12 cellular contexts compared by ENCODE assay signal in genomic region chr1:44707112-44707881, GRCh38. TPM values are rescaled to one million over a fixed set of nuclear protein-coding genes. Genes with fewer than 3 reads are reported as not detected.
DNase-seq lines count a peak whose midpoint lies in the region; ATAC-seq and TF ChIP-seq lines count a peak whose summit lies in the region.
"Had no signal": no experiment of that assay in that cellular context is flagged by ENCODE, and none has a peak within 500 bp of the region (broad histone marks: within the 10 kb centered on the region; RNA-seq: fewer than 3 reads in every experiment).

No MANE protein-coding gene starts in this region.

- H3K36me3 ChIP-seq in hepatocyte (replicated peaks; ENCODE audit: insufficient read depth, low read depth) = no peaks in the 10 kb centered on the region
- H3K36me3 ChIP-seq: ascending aorta had no signal

- ATAC-seq in GM21381 (IDR thresholded peaks at IDR 0.05; ENCODE audit: unreplicated experiment) (no peak), HG03571 (IDR thresholded peaks at IDR 0.05; ENCODE audit: unreplicated experiment) (no peak)

- TF ChIP-seq CTCF in AG04450 (IDR thresholded peaks at IDR 0.05; ENCODE audit: low read depth, low read length) (no peak), HFFc6 (IDR thresholded peaks at IDR 0.05) (no peak), hepatocyte (IDR thresholded peaks at IDR 0.05; ENCODE audit: poor library complexity) (no peak)

- no peaks in the 10 kb centered on the region for H3K9me2 ChIP-seq in hepatocyte (replicated peaks; ENCODE audit: insufficient read depth)

- no peak overlapping the region for H3K4me2 ChIP-seq in hepatocyte

- H4K20me1 ChIP-seq in hepatocyte (ENCODE audit: insufficient read depth, poor library complexity, severe bottlenecking) = no peaks in the 10 kb centered on the region

- H3K9me3 Mint-ChIP-seq in HFFc6 = no peaks in the 10 kb centered on the region
- H3K9me3 Mint-ChIP-seq: CD4-positive, alpha-beta T cell had no signal

- H3K27me3 ChIP-seq in AG04450 (ENCODE audit: control insufficient read depth, insufficient read depth, low read length) (no peaks in the 10 kb centered on the region), hepatocyte (no peaks in the 10 kb centered on the region)
- H3K27me3 ChIP-seq: ascending aorta had no signal

- H3K9me3 ChIP-seq in AG04450 (ENCODE audit: control insufficient read depth, insufficient read depth, low read length) (peaks cover 3% of the 10 kb centered on the region; the same call in 1 of the 2 replicates), hepatocyte (ENCODE audit: low read depth) (no peaks in the 10 kb centered on the region)
- H3K9me3 ChIP-seq: ascending aorta had no signal

- POLR2A ChIA-PET in AG04450 (lab: Yijun Ruan, JAX) = interaction anchor here (0.6 to 0.9 kb wide), 2 partner anchors 23 to 55 kb away, joined by 4 to 6 read pairs; partner anchors contain the start of gene RNU5D-1

- H3K27ac Mint-ChIP-seq in HFFc6 = peak overlapping the region; percentile 96
- H3K27ac Mint-ChIP-seq: CD4-positive, alpha-beta T cell had no signal

- no peaks in the 10 kb centered on the region for H3K4me1 ChIP-seq in hepatocyte (ENCODE audit: insufficient read depth)

- peaks cover 40% of the 10 kb centered on the region for H3K4me1 Mint-ChIP-seq in HFFc6 (ENCODE audit: low read depth)

- no peaks in the 10 kb centered on the region for H3K36me3 Mint-ChIP-seq in HFFc6 (ENCODE audit: low read depth)

- H3K27me3 Mint-ChIP-seq in HFFc6 (ENCODE audit: insufficient read depth) = peaks cover 5% of the 10 kb centered on the region
- H3K27me3 Mint-ChIP-seq: CD4-positive, alpha-beta T cell had no signal

- no peak overlapping the region for H3K4me3 ChIP-seq in AG04450 (ENCODE audit: low read depth, low read length)
- H3K4me3 ChIP-seq in hepatocyte = no peak overlapping the region

- no peak overlapping the region for H2AFZ ChIP-seq in hepatocyte

- peak overlapping the region; percentile 82 for H3K4me3 Mint-ChIP-seq in HFFc6

- WGBS in hepatocyte (ENCODE audit: low lambda C conversion rate, missing lambda C conversion rate) = 87% methylated on average over 6 of the region's 6 CpGs

- CTCF ChIA-PET in AG04450 (lab: Charles Lee) = interaction anchor here (1.5 to 1.6 kb wide), 3 partner anchors 9 to 24 kb away, joined by 3 to 7 read pairs (median 4); partner anchors contain the start of gene RNU5D-1

- H3K79me2 ChIP-seq in hepatocyte = no peaks in the 10 kb centered on the region

- peak overlapping the region; percentile 82 for H3K27ac ChIP-seq in AG04450 (ENCODE audit: low read depth, low read length)
- no peak overlapping the region for H3K27ac ChIP-seq in hepatocyte
- H3K27ac ChIP-seq: ascending aorta had no signal

- DNase-seq in AG04450 (ENCODE audit: low read depth, low spot score) = peak; percentile 71
- DNase-seq in HFFc6 = peak; percentile 96
- peak; percentile 94 for DNase-seq in amniotic epithelial cell (ENCODE audit: low read depth)
- peak; percentile 41 for DNase-seq in hepatocyte (ENCODE audit: low spot score)
- DNase-seq in NCI-H524 (lab: John Stamatoyannopoulos, UW) = no peak
- DNase-seq in cerebellum (ENCODE audit: low spot score) = no peak
- DNase-seq: activated CD4-positive, alpha-beta T cell treated with anti-CD3 and anti-CD28 coated beads, Interleukin-2, amount 50 U/mL, for 4 hours; CD4-positive, alpha-beta T cell had no signal

RNA-seq across cellular contexts. Expression of gene RNU5D-1, which starts 23.7 kb away (rescaled TPM):
- polyA plus RNA-seq in AG04450 (2011; rRNA removed) (not detected in 2 replicates), hepatocyte (not detected in 2 replicates)
- under 0.01 TPM in 2 replicates for polyA minus RNA-seq in AG04450 (2011; rRNA and poly(A)+ RNA removed)
- total RNA-seq in HFFc6 (2021; fragmentation: NEBNext Ultra II Directional; extraction: Animal tissue kit (Norgen Biotek cat#: 25700)) = not detected
- total RNA-seq in hepatocyte (not detected in 2 replicates), cerebellum (not detected)
- total RNA-seq: ascending aorta; CD4-positive, alpha-beta T cell; Right ventricle myocardium inferior had no signal

RNA-seq across cellular contexts. Expression of gene KIF2C, which starts 32.3 kb away (rescaled TPM):
- polyA plus RNA-seq in AG04450 (2011; rRNA removed) (11.8 and 14.3 TPM in 2 replicates), hepatocyte (6.7 and 8.8 TPM in 2 replicates)
- polyA minus RNA-seq in AG04450 (2011; rRNA and poly(A)+ RNA removed) = 14.2 and 14.6 TPM in 2 replicates
- total RNA-seq in HFFc6 (2021; fragmentation: NEBNext Ultra II Directional; extraction: Animal tissue kit (Norgen Biotek cat#: 25700)) = 10 to 100 TPM; 15.6 to 48.5 (median 43.3) TPM
- total RNA-seq in hepatocyte (4.1 and 5.8 TPM in 2 replicates), cerebellum (9.4 TPM)

RNA-seq across cellular contexts. Expression of gene ARMH1, which starts 32.8 kb away (rescaled TPM):
- polyA plus RNA-seq in AG04450 (2011; rRNA removed) (2.7 and 3.4 TPM in 2 replicates), hepatocyte (6.1 and 6.3 TPM in 2 replicates)
- 1.0 and 1.7 TPM in 2 replicates for polyA minus RNA-seq in AG04450 (2011; rRNA and poly(A)+ RNA removed)
- under 1 TPM in 4 of 6 experiments, not detected in 2; 0.14 to 0.41 (median 0.32) TPM for total RNA-seq in HFFc6 (2021; fragmentation: NEBNext Ultra II Directional; extraction: Animal tissue kit (Norgen Biotek cat#: 25700))
- total RNA-seq in hepatocyte (1.2 and 3.1 TPM in 2 replicates), cerebellum (5.2 TPM)
- total RNA-seq: ascending aorta had no signal

RNA-seq across cellular contexts. Expression of gene TMEM53, which starts 33.0 kb away (rescaled TPM):
- polyA plus RNA-seq in AG04450 (2011; rRNA removed) = 4.4 and 6.1 TPM in 2 replicates
- polyA minus RNA-seq in AG04450 (2011; rRNA and poly(A)+ RNA removed) = 3.6 and 7.8 TPM in 2 replicates
- total RNA-seq in HFFc6 (2021; fragmentation: NEBNext Ultra II Directional; extraction: Animal tissue kit (Norgen Biotek cat#: 25700)) = 1 to 10 TPM; 3.2 to 5.0 (median 4.4) TPM
- total RNA-seq in hepatocyte = 6.9 and 11.7 TPM in 2 replicates
- polyA plus RNA-seq in hepatocyte = 27.5 and 37.4 TPM in 2 replicates
- 4.7 TPM for total RNA-seq in cerebellum

Comparison
In these comparisons a context has a peak if more than half of its experiments do, and no peak if none do; other contexts are left out.
1. DNase-seq: peak in AG04450 (single experiment), HFFc6 (single experiment), amniotic epithelial cell (single experiment) and hepatocyte (single experiment); none in NCI-H524 (0 of 2) and cerebellum (single experiment).